Comparison of ENCODE assay signal across 17 cellular contexts in genomic region chr14:92253381-92253894, GRCh38.
A peak's percentile ranks its signal among the peaks of the same experiment; 100 is the strongest.
DNase-seq lines count a peak whose midpoint lies in the region; ATAC-seq, FAIRE-seq and TF ChIP-seq lines count a peak whose summit lies in the region.
"Had no signal": no experiment of that assay in that cellular context is flagged by ENCODE, and none has a peak within 500 bp of the region (broad histone marks: within the 10 kb centered on the region; RNA-seq: fewer than 3 reads in every experiment).

No MANE protein-coding gene starts in this region.

- H3K27me3 Mint-ChIP-seq in brain: peaks cover 4% of the 10 kb centered on the region
- peaks cover 64 to 73% of the 10 kb centered on the region in 2 donors for H3K27me3 Mint-ChIP-seq in stimulated activated naive B cell treated with anti-CD40 and anti-IgM and Interleukin-4, amounts not matched to agents 10 μg/mL and 1 μg/mL and 100 μg/mL, for 72 hours

- H3K27ac Mint-ChIP-seq in brain: peak overlapping the region in 3 of 5 experiments; percentile 7 to 74 (median 64)
- H3K27ac Mint-ChIP-seq in stimulated activated naive B cell treated with anti-CD40 and anti-IgM and Interleukin-4, amounts not matched to agents 10 μg/mL and 1 μg/mL and 100 μg/mL, for 72 hours: no peak overlapping the region
- H3K27ac Mint-ChIP-seq: activated T-cell treated with anti-CD3 and anti-CD28 coated beads, Interleukin-2, amount 50 U/mL, for 72 hours; immature natural killer cell had no signal

- H3K9me3 Mint-ChIP-seq in brain: peaks cover 0 to 3% (median 0%) of the 10 kb centered on the region in 5 experiments
- H3K9me3 Mint-ChIP-seq in stimulated activated naive B cell treated with anti-CD40 and anti-IgM and Interleukin-4, amounts not matched to agents 10 μg/mL and 1 μg/mL and 100 μg/mL, for 72 hours: no peaks in the 10 kb centered on the region
- H3K9me3 Mint-ChIP-seq: activated T-cell treated with anti-CD3 and anti-CD28 coated beads, Interleukin-2, amount 50 U/mL, for 72 hours; immature natural killer cell had no signal

- H3K36me3 ChIP-seq in left lung: no peaks in the 10 kb centered on the region
- H3K36me3 ChIP-seq: MG63, tibial nerve had no signal

- ATAC-seq in left lung (peak; percentile 43), HG03521 (IDR thresholded peaks at IDR 0.05; ENCODE audit: unreplicated experiment) (no peak)
- no peak for ATAC-seq in stimulated activated naive B cell treated with anti-CD40 and anti-IgM and Interleukin-4, amounts not matched to agents 10 μg/mL and 1 μg/mL and 100 μg/mL, for 72 hours (replicated peaks)
- ATAC-seq: activated T-cell treated with anti-CD3 and anti-CD28 coated beads, Interleukin-2, amount 50 U/mL, for 72 hours had no signal

- H3K27me3 ChIP-seq in left lung: peaks cover 10 to 55% of the 10 kb centered on the region in 2 donors
- H3K27me3 ChIP-seq: MG63 had no signal

- no peak for TF ChIP-seq POLR2A in GM12892 (IDR thresholded peaks at IDR 0.05; ENCODE audit: low read depth, low read length)

- DNase-seq in G401 (ENCODE audit: low spot score) (peak; percentile 74), HEK293T (ENCODE audit: extremely low spot score) (no peak), left lung (peak in 1 of 2 donors; percentile 71), posterior vena cava (ENCODE audit: low spot score) (no peak), GM12892 (ENCODE audit: insufficient read length) (no peak)
- no peak for DNase-seq in stimulated activated naive B cell treated with anti-CD40 and anti-IgM and Interleukin-4, amounts not matched to agents 10 μg/mL and 1 μg/mL and 100 μg/mL, for 72 hours
- DNase-seq: activated CD4-positive, alpha-beta T cell treated with anti-CD3 and anti-CD28 coated beads, Interleukin-2, amount 50 U/mL, for 48 hours; activated T-cell treated with anti-CD3 and anti-CD28 coated beads, Interleukin-2, amount 50 U/mL, for 72 hours; GM23248; immature natural killer cell; MG63; PC-9; SK-N-SH; stimulated activated CD4-positive, alpha-beta T cell treated with anti-CD3 and anti-CD28 coated beads, Interleukin-4, amount 100 ng/mL, for 1 hour had no signal

- H3K4me1 Mint-ChIP-seq in brain: peaks cover 42% of the 10 kb centered on the region
- peaks cover 4 to 6% of the 10 kb centered on the region in 2 donors for H3K4me1 Mint-ChIP-seq in stimulated activated naive B cell treated with anti-CD40 and anti-IgM and Interleukin-4, amounts not matched to agents 10 μg/mL and 1 μg/mL and 100 μg/mL, for 72 hours

- no peak overlapping the region for H3K27ac ChIP-seq in left lung
- H3K27ac ChIP-seq: GM23248, PC-9, tibial nerve had no signal

- TF ChIP-seq CTCF in brain (conservative IDR thresholded peaks at IDR 0.05): no peak
- no peak for TF ChIP-seq CTCF in left lung (IDR thresholded peaks at IDR 0.05)

- H3K9me3 ChIP-seq in left lung: no peaks in the 10 kb centered on the region
- H3K9me3 ChIP-seq: MG63, SK-N-SH, tibial nerve had no signal

- no peak for FAIRE-seq in GM12892 (lab: Jason Lieb, UNC)

- POLR2A ChIA-PET in HEK293T (lab: Yijun Ruan, JAX): no interaction called here

- intact Hi-C loops in left lung (cut with DNase I) (no loop called here), posterior vena cava (cut with DNase I) (no loop called here)

- no peak overlapping the region for H3K4me3 ChIP-seq in left lung
- H3K4me3 ChIP-seq: GM23248, MG63, PC-9, tibial nerve had no signal

- H3K4me1 ChIP-seq in left lung: peaks cover 0 to under 1% of the 10 kb centered on the region in 2 donors

- H3K4me3 Mint-ChIP-seq in brain: peak overlapping the region in 2 of 5 experiments; percentile 11 to 36
- H3K4me3 Mint-ChIP-seq in stimulated activated naive B cell treated with anti-CD40 and anti-IgM and Interleukin-4, amounts not matched to agents 10 μg/mL and 1 μg/mL and 100 μg/mL, for 72 hours: no peak overlapping the region
- H3K4me3 Mint-ChIP-seq: activated T-cell treated with anti-CD3 and anti-CD28 coated beads, Interleukin-2, amount 50 U/mL, for 72 hours; immature natural killer cell had no signal

- in situ Hi-C loops in G401 (cut with HindIII; ENCODE audit: low sequenced_read_pairs): no loop called here

- no peaks in the 10 kb centered on the region for H3K36me3 Mint-ChIP-seq in brain
- no peaks in the 10 kb centered on the region for H3K36me3 Mint-ChIP-seq in stimulated activated naive B cell treated with anti-CD40 and anti-IgM and Interleukin-4, amounts not matched to agents 10 μg/mL and 1 μg/mL and 100 μg/mL, for 72 hours
- H3K36me3 Mint-ChIP-seq: immature natural killer cell had no signal

- CTCF ChIA-PET in HEK293T (lab: Yijun Ruan, JAX): no interaction called here

TF ChIP-seq in HEK293T, 16 proteins besides CTCF, POLR2A, EP300 and RAD21:
- TF ChIP-seq ELF4 (IDR thresholded peaks at IDR 0.05) (no peak), NFRKB (IDR thresholded peaks at IDR 0.05) (no peak), LEF1 (IDR thresholded peaks at IDR 0.05; ENCODE audit: borderline replicate concordance) (no peak), ARNT (IDR thresholded peaks at IDR 0.05) (no peak), ZNF384 (IDR thresholded peaks at IDR 0.05) (no peak), CTBP1 (IDR thresholded peaks at IDR 0.05; ENCODE audit: borderline replicate concordance) (no peak), SUZ12 (IDR thresholded peaks at IDR 0.05) (no peak)
- TF ChIP-seq, protein P1, sequence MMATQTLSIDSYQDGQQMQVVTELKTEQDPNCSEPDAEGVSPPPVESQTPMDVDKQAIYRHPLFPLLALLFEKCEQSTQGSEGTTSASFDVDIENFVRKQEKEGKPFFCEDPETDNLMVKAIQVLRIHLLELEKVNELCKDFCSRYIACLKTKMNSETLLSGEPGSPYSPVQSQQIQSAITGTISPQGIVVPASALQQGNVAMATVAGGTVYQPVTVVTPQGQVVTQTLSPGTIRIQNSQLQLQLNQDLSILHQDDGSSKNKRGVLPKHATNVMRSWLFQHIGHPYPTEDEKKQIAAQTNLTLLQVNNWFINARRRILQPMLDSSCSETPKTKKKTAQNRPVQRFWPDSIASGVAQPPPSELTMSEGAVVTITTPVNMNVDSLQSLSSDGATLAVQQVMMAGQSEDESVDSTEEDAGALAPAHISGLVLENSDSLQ (IDR thresholded peaks at IDR 0.05): peak; percentile 59; the same call in 1 of the 2 replicates
